In genomic region chr1:41365772-41366427, GRCh38 we compare ENCODE assay signal across 8 cellular contexts. TPM values are rescaled to one million over a fixed set of nuclear protein-coding genes. Genes with fewer than 3 reads are reported as not detected.
DNase-seq lines count a peak whose midpoint lies in the region; ATAC-seq, FAIRE-seq and TF ChIP-seq lines count a peak whose summit lies in the region.

No MANE protein-coding gene starts in this region.

- peaks cover 45% of the 10 kb centered on the region for H3K27me3 Mint-ChIP-seq in activated CD8-positive, alpha-beta T cell treated with anti-CD3 and anti-CD28 coated beads for 36 hours
- peaks cover 55% of the 10 kb centered on the region for H3K27me3 Mint-ChIP-seq in activated CD8-positive, alpha-beta T cell treated with anti-CD3 and anti-CD28 coated beads, Interleukin-2, amount 10 ng/mL, durations not matched to agents 7 days and 5 days (ENCODE audit: low read depth)

- peaks cover 12% of the 10 kb centered on the region for H3K4me1 Mint-ChIP-seq in activated CD8-positive, alpha-beta T cell treated with anti-CD3 and anti-CD28 coated beads for 36 hours (ENCODE audit: low read depth)
- H3K4me1 Mint-ChIP-seq in activated CD8-positive, alpha-beta T cell treated with anti-CD3 and anti-CD28 coated beads, Interleukin-2, amount 10 ng/mL, durations not matched to agents 7 days and 5 days (ENCODE audit: low read depth): peaks cover 2% of the 10 kb centered on the region

- no peak for TF ChIP-seq CTCF in activated CD8-positive, alpha-beta T cell treated with anti-CD3 and anti-CD28 coated beads for 36 hours (IDR thresholded peaks at IDR 0.05)
- TF ChIP-seq CTCF in endothelial cell of umbilical vein (IDR thresholded peaks at IDR 0.05; ENCODE audit: extremely low read depth in 1 of 2, insufficient read depth in 1 of 2, low read depth in 1 of 2, low read length in 2 of 2): no peak

- CTCF ChIA-PET in activated CD8-positive, alpha-beta T cell treated with anti-CD3 and anti-CD28 coated beads for 36 hours (lab: Charles Lee): no interaction called here
- CTCF ChIA-PET in activated CD8-positive, alpha-beta T cell treated with anti-CD3 and anti-CD28 coated beads, Interleukin-2, amount 10 ng/mL, durations not matched to agents 7 days and 5 days (lab: Charles Lee): interaction anchor here (0.9 kb wide), 1 partner anchor 16 kb away, joined by 3 read pairs; no protein-coding TSS in a partner anchor
- CTCF ChIA-PET in endothelial cell of umbilical vein (lab: Charles Lee): no interaction called here

- H3K4me2 ChIP-seq in endothelial cell of umbilical vein (ENCODE audit: insufficient read depth, low read length): no peak overlapping the region

- H4K20me1 ChIP-seq in endothelial cell of umbilical vein (replicated peaks; ENCODE audit: control insufficient read depth, extremely low read depth, insufficient read depth, low read length): no peaks in the 10 kb centered on the region

- H3K79me2 ChIP-seq in endothelial cell of umbilical vein (ENCODE audit: control insufficient read depth, insufficient read depth, low read length): no peaks in the 10 kb centered on the region

- no peaks in the 10 kb centered on the region for H3K9me3 ChIP-seq in endothelial cell of umbilical vein (replicated peaks; ENCODE audit: control insufficient read depth, insufficient read depth, low read length)

- H3K4me3 Mint-ChIP-seq in activated CD8-positive, alpha-beta T cell treated with anti-CD3 and anti-CD28 coated beads for 36 hours: peak overlapping the region; percentile 55
- no peak overlapping the region for H3K4me3 Mint-ChIP-seq in activated CD8-positive, alpha-beta T cell treated with anti-CD3 and anti-CD28 coated beads, Interleukin-2, amount 10 ng/mL, durations not matched to agents 7 days and 5 days

- H3K9me3 Mint-ChIP-seq in activated CD8-positive, alpha-beta T cell treated with anti-CD3 and anti-CD28 coated beads for 36 hours: no peaks in the 10 kb centered on the region
- H3K9me3 Mint-ChIP-seq in activated CD8-positive, alpha-beta T cell treated with anti-CD3 and anti-CD28 coated beads, Interleukin-2, amount 10 ng/mL, durations not matched to agents 7 days and 5 days (ENCODE audit: insufficient read depth): no peaks in the 10 kb centered on the region

- no peak for FAIRE-seq in endothelial cell of umbilical vein (lab: Jason Lieb, UNC)

- no peak overlapping the region for H3K4me3 ChIP-seq in endothelial cell of umbilical vein (replicated peaks in 1 of 3; ENCODE audit: insufficient read depth in 1 of 3, low read depth in 1 of 3, low read length in 3 of 3)
- peak overlapping the region; percentile 59 for H3K4me3 ChIP-seq in rectal smooth muscle tissue (ENCODE audit: low read length)

- no peak overlapping the region for H3K27ac Mint-ChIP-seq in activated CD8-positive, alpha-beta T cell treated with anti-CD3 and anti-CD28 coated beads for 36 hours
- no peak overlapping the region for H3K27ac Mint-ChIP-seq in activated CD8-positive, alpha-beta T cell treated with anti-CD3 and anti-CD28 coated beads, Interleukin-2, amount 10 ng/mL, durations not matched to agents 7 days and 5 days

- dilution Hi-C loops in endothelial cell of umbilical vein (cut with MboI; ENCODE audit: extremely low pct_ligation_motif_present, low sequenced_read_pairs): no loop called here

- H3K36me3 ChIP-seq in endothelial cell of umbilical vein (ENCODE audit: control insufficient read depth in 2 of 2, extremely low read depth in 1 of 2, insufficient read depth in 2 of 2, low read length in 2 of 2) (no peaks in the 10 kb centered on the region), rectal smooth muscle tissue (ENCODE audit: control insufficient read depth, insufficient read depth, low read length) (no peaks in the 10 kb centered on the region)

- no peaks in the 10 kb centered on the region for H3K36me3 Mint-ChIP-seq in activated CD8-positive, alpha-beta T cell treated with anti-CD3 and anti-CD28 coated beads for 36 hours (ENCODE audit: low read depth)
- H3K36me3 Mint-ChIP-seq in activated CD8-positive, alpha-beta T cell treated with anti-CD3 and anti-CD28 coated beads, Interleukin-2, amount 10 ng/mL, durations not matched to agents 7 days and 5 days (ENCODE audit: low read depth): no peaks in the 10 kb centered on the region

- POLR2A ChIA-PET in activated CD8-positive, alpha-beta T cell treated with anti-CD3 and anti-CD28 coated beads for 36 hours (lab: Charles Lee): no interaction called here
- POLR2A ChIA-PET in activated CD8-positive, alpha-beta T cell treated with anti-CD3 and anti-CD28 coated beads, Interleukin-2, amount 10 ng/mL, durations not matched to agents 7 days and 5 days (lab: Charles Lee): no interaction called here
- POLR2A ChIA-PET in endothelial cell of umbilical vein (lab: Charles Lee): no interaction called here

- no TSS peak for BruUV-seq in endothelial cell of umbilical vein (replicated peaks; lab: Mats Ljungman, UMichigan)

- H3K27me3 ChIP-seq in endothelial cell of umbilical vein (ENCODE audit: control insufficient read depth in 2 of 2, insufficient read depth in 2 of 2, low read length in 2 of 2): peaks cover 30 to 40% of the 10 kb centered on the region in 2 experiments
- peaks cover 7% of the 10 kb centered on the region for H3K27me3 ChIP-seq in rectal smooth muscle tissue (ENCODE audit: control insufficient read depth, insufficient read depth, low read length)

- no peak overlapping the region for H3K9ac ChIP-seq in endothelial cell of umbilical vein (replicated peaks; ENCODE audit: extremely low read depth, insufficient read depth, low read length)
- H3K9ac ChIP-seq in rectal smooth muscle tissue (ENCODE audit: low read length): no peak overlapping the region

- ATAC-seq in activated CD8-positive, alpha-beta T cell treated with anti-CD3 and anti-CD28 coated beads for 36 hours: peak; percentile 25
- no peak for ATAC-seq in activated CD8-positive, alpha-beta T cell treated with anti-CD3 and anti-CD28 coated beads, Interleukin-2, amount 10 ng/mL, durations not matched to agents 7 days and 5 days
- no peak for ATAC-seq in HG03175 (IDR thresholded peaks at IDR 0.05; ENCODE audit: unreplicated experiment)

- intact Hi-C loops in activated CD8-positive, alpha-beta T cell treated with anti-CD3 and anti-CD28 coated beads for 36 hours (cut with micrococcal nuclease): no loop called here
- intact Hi-C loops in endothelial cell of umbilical vein (cut with micrococcal nuclease): no loop called here

- DNase-seq in activated CD8-positive, alpha-beta T cell treated with anti-CD3 and anti-CD28 coated beads for 36 hours: peak; percentile 57
- no peak for DNase-seq in activated CD8-positive, alpha-beta T cell treated with anti-CD3 and anti-CD28 coated beads, Interleukin-2, amount 10 ng/mL, durations not matched to agents 7 days and 5 days
- peak; percentile 72 to 86 for DNase-seq in NCI-H524 (lab: John Stamatoyannopoulos, UW)
- no peak for DNase-seq in endothelial cell of umbilical vein (ENCODE audit: low read depth, low spot score)
- no peak for DNase-seq in NK-92 (lab: John Stamatoyannopoulos, UW; ENCODE audit: unreplicated experiment)
- DNase-seq in mucosa of gallbladder (ENCODE audit: low spot score): no peak

- H3K9me1 ChIP-seq in endothelial cell of umbilical vein (replicated peaks; ENCODE audit: control insufficient read depth, extremely low read depth, insufficient read depth, low read length): no peaks in the 10 kb centered on the region

- no peak overlapping the region for H2AFZ ChIP-seq in endothelial cell of umbilical vein (ENCODE audit: low read depth, low read length)

- H3K27ac ChIP-seq in endothelial cell of umbilical vein (ENCODE audit: insufficient read depth, low read depth, low read length) (no peak overlapping the region), rectal smooth muscle tissue (ENCODE audit: low read depth, low read length) (peak overlapping the region; percentile 49)

- TF ChIP-seq POLR2A in endothelial cell of umbilical vein (IDR thresholded peaks at IDR 0.05; ENCODE audit: low read depth, low read length): no peak

- H3K4me1 ChIP-seq in endothelial cell of umbilical vein (ENCODE audit: control insufficient read depth, extremely low read depth, insufficient read depth, low read length) (no peaks in the 10 kb centered on the region), rectal smooth muscle tissue (ENCODE audit: control insufficient read depth, insufficient read depth, low read length) (peaks cover 9% of the 10 kb centered on the region)

TF ChIP-seq in endothelial cell of umbilical vein, 7 proteins besides CTCF, POLR2A, EP300 and RAD21:
- TF ChIP-seq POLR2AphosphoS5 (IDR thresholded peaks at IDR 0.05; ENCODE audit: insufficient read depth, low read depth, low read length): no peak
- TF ChIP-seq EZH2 (IDR thresholded peaks at IDR 0.05; ENCODE audit: borderline replicate concordance, low read depth, low read length, severe bottlenecking): peak; percentile 18

RNA-seq across cellular contexts. Expression of gene FOXO6, which starts 4.7 kb away (rescaled TPM):
- under 1 TPM; 0.49 to 0.68 TPM for total RNA-seq in activated CD8-positive, alpha-beta T cell treated with anti-CD3 and anti-CD28 coated beads for 36 hours
- under 1 TPM; 0.24 to 0.31 TPM for total RNA-seq in activated CD8-positive, alpha-beta T cell treated with anti-CD3 and anti-CD28 coated beads, Interleukin-2, amount 10 ng/mL, durations not matched to agents 7 days and 5 days
- total RNA-seq in endothelial cell of umbilical vein (0.18 and 0.38 TPM in 2 replicates), mucosa of gallbladder (10.0 TPM)
- 0.04 and 0.05 TPM in 2 replicates for polyA plus RNA-seq in endothelial cell of umbilical vein
- 0.04 TPM in 1 of 2 replicates, not detected in the other for polyA plus RNA-seq in endothelial cell of umbilical vein (2011; cell fraction: cytosol; rRNA removed)
- 0.05 TPM in 1 of 2 replicates, not detected in the other for polyA plus RNA-seq in endothelial cell of umbilical vein (2011; cell fraction: nucleus; rRNA removed)
- polyA plus RNA-seq in endothelial cell of umbilical vein (2012): 0.15 and 0.50 TPM in 2 replicates
- 0.19 TPM in 1 of 2 replicates, not detected in the other for polyA minus RNA-seq in endothelial cell of umbilical vein
- 0.82 TPM for polyA minus RNA-seq in endothelial cell of umbilical vein (2011; cell fraction: cytosol; rRNA and poly(A)+ RNA removed)
- 0.43 TPM in 1 of 2 replicates, not detected in the other for polyA minus RNA-seq in endothelial cell of umbilical vein (2011; cell fraction: nucleus; rRNA and poly(A)+ RNA removed)

Comparison
In these comparisons a context has a peak if more than half of its experiments do, and no peak if none do; other contexts are left out.
1. DNase-seq: peak in activated CD8-positive, alpha-beta T cell treated with anti-CD3 and anti-CD28 coated beads for 36 hours (single experiment) and NCI-H524 (2 of 2); none in activated CD8-positive, alpha-beta T cell treated with anti-CD3 and anti-CD28 coated beads, Interleukin-2, amount 10 ng/mL, durations not matched to agents 7 days and 5 days (single experiment), endothelial cell of umbilical vein (single experiment), NK-92 (single experiment) and mucosa of gallbladder (single experiment).